In the genomic region with DNA sequence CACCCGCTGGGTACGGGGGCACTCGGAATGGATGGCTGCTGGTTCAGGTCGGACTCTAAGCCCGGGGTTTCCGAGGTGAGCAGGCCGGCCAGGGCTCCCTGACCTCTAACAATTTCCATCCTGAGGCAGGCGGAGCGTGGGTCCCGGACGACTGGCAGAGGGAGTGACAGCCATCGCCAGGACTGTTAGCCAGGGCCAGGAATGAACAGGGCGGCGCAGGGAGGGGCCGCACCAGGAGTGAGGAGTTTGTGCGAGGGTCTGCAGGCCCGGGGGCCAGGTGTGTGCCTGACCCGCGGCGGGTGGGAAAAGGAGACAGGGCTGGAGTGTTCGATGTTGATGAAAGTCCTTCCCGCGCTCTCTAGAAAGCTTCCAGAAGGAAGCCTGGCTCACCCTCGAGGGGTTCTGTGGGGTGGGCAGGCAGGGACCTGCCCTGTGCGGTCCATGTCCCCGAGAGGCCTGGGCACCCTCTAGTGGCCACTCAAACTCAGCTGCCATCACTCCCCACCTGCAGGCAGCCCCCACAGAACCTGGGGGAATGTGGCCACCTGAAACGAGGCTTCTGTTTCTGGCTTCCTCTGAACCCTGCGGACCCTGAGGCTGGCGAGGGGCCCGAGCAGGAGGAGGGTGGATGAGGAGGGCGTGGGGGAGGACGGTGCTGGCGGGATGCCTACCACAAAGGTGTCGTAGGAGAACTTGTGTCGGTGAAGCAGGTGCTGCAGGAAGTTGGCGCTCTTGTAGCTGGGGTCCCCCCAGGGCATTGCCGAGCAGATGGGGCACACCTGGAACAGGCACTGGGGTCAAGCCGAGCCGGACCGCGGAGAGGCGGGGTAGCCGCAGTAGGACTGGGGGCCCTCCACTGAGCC, we compare ENCODE assay signal across 12 cellular contexts. TPM values are rescaled to one million over a fixed set of nuclear protein-coding genes. Genes with fewer than 3 reads are reported as not detected.
DNase-seq lines count a peak whose midpoint lies in the region; ATAC-seq, FAIRE-seq and TF ChIP-seq lines count a peak whose summit lies in the region.
"Had no signal": no experiment of that assay in that cellular context is flagged by ENCODE, and none has a peak within 500 bp of the region (broad histone marks: within the 10 kb centered on the region; RNA-seq: fewer than 3 reads in every experiment).

No MANE protein-coding gene starts in this region.

- no peaks in the 10 kb centered on the region for H3K9me3 Mint-ChIP-seq in activated CD4-positive, alpha-beta T cell treated with anti-CD3 and anti-CD28 coated beads, Interleukin-2, amount 10 ng/mL, durations not matched to agents 7 days and 5 days
- H3K9me3 Mint-ChIP-seq in central memory CD8-positive, alpha-beta T cell: no peaks in the 10 kb centered on the region
- H3K9me3 Mint-ChIP-seq in osteocyte (ENCODE audit: unreplicated experiment): no peaks in the 10 kb centered on the region
- H3K9me3 Mint-ChIP-seq: stimulated activated naive CD8-positive, alpha-beta T cell treated with anti-CD3 and anti-CD28 coated beads, Interleukin-15, Interleukin-2, amounts not matched to agents 100 ng/mL and 50 ng/mL, for 24 hours had no signal

- CTCF ChIA-PET in activated CD4-positive, alpha-beta T cell treated with anti-CD3 and anti-CD28 coated beads, Interleukin-2, amount 10 ng/mL, durations not matched to agents 7 days and 5 days (lab: Charles Lee): interaction anchor here (0.7 kb wide), 1 partner anchor 68 kb away, joined by 3 read pairs; no protein-coding TSS in a partner anchor

- peak; percentile 31 for DNase-seq in activated CD4-positive, alpha-beta T cell treated with anti-CD3 and anti-CD28 coated beads, Interleukin-2, amount 10 ng/mL, durations not matched to agents 7 days and 5 days
- DNase-seq in activated CD4-positive, alpha-beta T cell treated with anti-CD3 and anti-CD28 coated beads for 48 hours: no peak
- no peak for DNase-seq in HTR-8/SVneo (ENCODE audit: insufficient read length, low spot score)
- no peak for DNase-seq in central memory CD8-positive, alpha-beta T cell (ENCODE audit: low spot score in 2 of 2)
- DNase-seq in osteocyte (ENCODE audit: extremely low spot score, unreplicated experiment): no peak
- no peak for DNase-seq in midbrain (lab: John Stamatoyannopoulos, UW)
- DNase-seq: C1 segment of cervical spinal cord, glutamatergic neuron, NCI-H1105 had no signal

- POLR2A ChIA-PET in activated CD4-positive, alpha-beta T cell treated with anti-CD3 and anti-CD28 coated beads, Interleukin-2, amount 10 ng/mL, durations not matched to agents 7 days and 5 days (lab: Charles Lee): no interaction called here

- H3K36me3 Mint-ChIP-seq in activated CD4-positive, alpha-beta T cell treated with anti-CD3 and anti-CD28 coated beads, Interleukin-2, amount 10 ng/mL, durations not matched to agents 7 days and 5 days (ENCODE audit: low read depth): peaks cover 56% of the 10 kb centered on the region
- H3K36me3 Mint-ChIP-seq in central memory CD8-positive, alpha-beta T cell (ENCODE audit: insufficient read depth): peaks cover 39% of the 10 kb centered on the region
- H3K36me3 Mint-ChIP-seq in osteocyte (ENCODE audit: unreplicated experiment): peaks cover 4% of the 10 kb centered on the region

- peaks cover 65% of the 10 kb centered on the region for H3K4me1 Mint-ChIP-seq in activated CD4-positive, alpha-beta T cell treated with anti-CD3 and anti-CD28 coated beads, Interleukin-2, amount 10 ng/mL, durations not matched to agents 7 days and 5 days
- peaks cover 12% of the 10 kb centered on the region for H3K4me1 Mint-ChIP-seq in central memory CD8-positive, alpha-beta T cell
- H3K4me1 Mint-ChIP-seq in osteocyte (ENCODE audit: unreplicated experiment): peaks cover 9% of the 10 kb centered on the region

- H3K27ac Mint-ChIP-seq in activated CD4-positive, alpha-beta T cell treated with anti-CD3 and anti-CD28 coated beads, Interleukin-2, amount 10 ng/mL, durations not matched to agents 7 days and 5 days: peak overlapping the region; percentile 78
- H3K27ac Mint-ChIP-seq in central memory CD8-positive, alpha-beta T cell (ENCODE audit: low read depth): peak overlapping the region; percentile 70
- no peak overlapping the region for H3K27ac Mint-ChIP-seq in osteocyte (ENCODE audit: unreplicated experiment)
- H3K27ac Mint-ChIP-seq: stimulated activated naive CD8-positive, alpha-beta T cell treated with anti-CD3 and anti-CD28 coated beads, Interleukin-15, Interleukin-2, amounts not matched to agents 100 ng/mL and 50 ng/mL, for 24 hours had no signal

- H3K27me3 Mint-ChIP-seq in activated CD4-positive, alpha-beta T cell treated with anti-CD3 and anti-CD28 coated beads, Interleukin-2, amount 10 ng/mL, durations not matched to agents 7 days and 5 days: no peaks in the 10 kb centered on the region
- no peaks in the 10 kb centered on the region for H3K27me3 Mint-ChIP-seq in central memory CD8-positive, alpha-beta T cell
- no peaks in the 10 kb centered on the region for H3K27me3 Mint-ChIP-seq in osteocyte (ENCODE audit: unreplicated experiment)
- H3K27me3 Mint-ChIP-seq: stimulated activated naive CD8-positive, alpha-beta T cell treated with anti-CD3 and anti-CD28 coated beads, Interleukin-15, Interleukin-2, amounts not matched to agents 100 ng/mL and 50 ng/mL, for 24 hours had no signal

- no peak overlapping the region for H3K4me3 Mint-ChIP-seq in activated CD4-positive, alpha-beta T cell treated with anti-CD3 and anti-CD28 coated beads, Interleukin-2, amount 10 ng/mL, durations not matched to agents 7 days and 5 days
- H3K4me3 Mint-ChIP-seq in central memory CD8-positive, alpha-beta T cell: no peak overlapping the region
- no peak overlapping the region for H3K4me3 Mint-ChIP-seq in osteocyte (ENCODE audit: unreplicated experiment)
- H3K4me3 Mint-ChIP-seq: stimulated activated naive CD8-positive, alpha-beta T cell treated with anti-CD3 and anti-CD28 coated beads, Interleukin-15, Interleukin-2, amounts not matched to agents 100 ng/mL and 50 ng/mL, for 24 hours had no signal

- peak; percentile 29 for TF ChIP-seq CTCF in osteocyte (IDR thresholded peaks at IDR 0.05)

- no peak for ATAC-seq in central memory CD8-positive, alpha-beta T cell (replicated peaks; ENCODE audit: extremely low read depth, poor library complexity, severe bottlenecking)
- no peak for ATAC-seq in activated CD4-positive, CD25-positive, alpha-beta regulatory T cell treated with anti-CD3 and anti-CD28 coated beads, Interleukin-2, amount 50 U/mL, for 24 hours
- no peak for ATAC-seq in GM18517 (IDR thresholded peaks at IDR 0.05; ENCODE audit: unreplicated experiment)

- FAIRE-seq in HTR-8/SVneo (lab: Jason Lieb, UNC): peak; percentile 26

RNA-seq across cellular contexts. Expression of a gene that starts 8.1 kb away (rescaled TPM):
- total RNA-seq in activated CD4-positive, alpha-beta T cell treated with anti-CD3 and anti-CD28 coated beads, Interleukin-2, amount 10 ng/mL, durations not matched to agents 7 days and 5 days: 100 to 1,000 TPM; 214 to 234 TPM
- total RNA-seq in osteocyte: 17.2 and 19.3 TPM in 2 replicates

RNA-seq across cellular contexts. Expression of a gene that starts 8.2 kb away (rescaled TPM):
- total RNA-seq in activated CD4-positive, alpha-beta T cell treated with anti-CD3 and anti-CD28 coated beads, Interleukin-2, amount 10 ng/mL, durations not matched to agents 7 days and 5 days: 10 to 100 TPM; 20.5 to 27.2 TPM
- total RNA-seq in osteocyte: 20.6 and 21.2 TPM in 2 replicates

RNA-seq across cellular contexts. Expression of a gene that starts 11.8 kb away (rescaled TPM):
- total RNA-seq in activated CD4-positive, alpha-beta T cell treated with anti-CD3 and anti-CD28 coated beads, Interleukin-2, amount 10 ng/mL, durations not matched to agents 7 days and 5 days: 10 to 100 TPM; 21.0 to 24.2 TPM
- not detected in 2 replicates for total RNA-seq in osteocyte

RNA-seq across cellular contexts. Expression of a gene that starts 35.2 kb away (rescaled TPM):
- total RNA-seq in activated CD4-positive, alpha-beta T cell treated with anti-CD3 and anti-CD28 coated beads, Interleukin-2, amount 10 ng/mL, durations not matched to agents 7 days and 5 days: 10 to 100 TPM; 65.3 to 72.3 TPM
- 28.8 and 32.8 TPM in 2 replicates for total RNA-seq in osteocyte

RNA-seq across cellular contexts. Expression of a gene that starts 47.2 kb away (rescaled TPM):
- 100 to 1,000 TPM; 486 to 586 TPM for total RNA-seq in activated CD4-positive, alpha-beta T cell treated with anti-CD3 and anti-CD28 coated beads, Interleukin-2, amount 10 ng/mL, durations not matched to agents 7 days and 5 days
- 51.4 and 51.8 TPM in 2 replicates for total RNA-seq in osteocyte

Comparison
In these comparisons a context has a peak if more than half of its experiments do, and no peak if none do; other contexts are left out.
1. RNA of a gene that starts 8.1 kb away (total RNA-seq): 214 to 234 TPM in activated CD4-positive, alpha-beta T cell treated with anti-CD3 and anti-CD28 coated beads, Interleukin-2, amount 10 ng/mL, durations not matched to agents 7 days and 5 days; 17.2 to 19.3 TPM in osteocyte; every median in the first group is over 10 times any median in the second.
2. RNA of a gene that starts 11.8 kb away (total RNA-seq): 21.0 to 24.2 TPM in activated CD4-positive, alpha-beta T cell treated with anti-CD3 and anti-CD28 coated beads, Interleukin-2, amount 10 ng/mL, durations not matched to agents 7 days and 5 days; not detected in osteocyte; every median in the first group is over 10 times any median in the second.